Comparison of ENCODE assay signal across 9 cellular contexts in the genomic region with DNA sequence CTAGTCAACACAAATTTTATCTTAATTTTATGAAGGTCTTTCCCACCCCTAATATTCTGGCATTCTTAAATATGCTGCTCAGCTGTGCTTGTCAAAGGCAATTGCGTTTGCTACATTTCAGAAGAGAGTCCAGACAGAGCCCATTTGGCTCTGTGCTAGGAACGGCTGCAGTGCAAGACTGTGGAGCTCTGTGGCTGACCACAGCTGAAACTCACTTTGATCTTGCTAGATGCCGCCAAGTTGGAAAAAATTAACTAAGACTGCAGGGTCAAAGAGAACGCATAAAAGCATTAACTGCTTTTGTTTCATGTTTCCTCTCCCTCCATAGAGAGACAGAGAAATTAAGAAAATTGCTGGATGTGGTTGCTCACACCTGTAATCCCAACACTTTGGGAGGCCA. TPM values are rescaled to one million over a fixed set of nuclear protein-coding genes. Genes with fewer than 3 reads are reported as not detected.
DNase-seq lines count a peak whose midpoint lies in the region; ATAC-seq and TF ChIP-seq lines count a peak whose summit lies in the region.
"Had no signal": no experiment of that assay in that cellular context is flagged by ENCODE, and none has a peak within 500 bp of the region (broad histone marks: within the 10 kb centered on the region; RNA-seq: fewer than 3 reads in every experiment).

No MANE protein-coding gene starts in this region.

- ATAC-seq in activated B cell treated with CpG ODN at 0.5 μM for 24 hours (ENCODE audit: low read depth) (no peak), GM18867 (IDR thresholded peaks at IDR 0.05; ENCODE audit: unreplicated experiment) (no peak)

- TF ChIP-seq EP300 in transverse colon (IDR thresholded peaks at IDR 0.05; ENCODE audit: low read depth) = no peak

- in situ Hi-C loops in transverse colon (cut with MboI; ENCODE audit: low pct_ligation_motif_present in 1 of 4, low pct_unique_long_range_greater_than_20kb in 1 of 4, low sequenced_read_pairs in 3 of 4) = no loop called here

- DNase-seq in activated gamma-delta T cell treated with Interleukin-2 at 50 U/mL for 16 hours = peak; percentile 22
- DNase-seq in activated gamma-delta T cell (lab: John Stamatoyannopoulos, UW) = no peak
- DNase-seq in activated B cell treated with CpG ODN at 0.5 μM for 24 hours = no peak
- no peak for DNase-seq in hepatocyte (ENCODE audit: low spot score)
- DNase-seq in transverse colon = no peak
- DNase-seq in cerebellar cortex (ENCODE audit: low spot score) = no peak
- no peak for DNase-seq in inferior parietal cortex (ENCODE audit: extremely low spot score)
- DNase-seq: NCI-H1105 had no signal

- peak overlapping the region; percentile 94 for H3K27ac Mint-ChIP-seq in activated B cell treated with CpG ODN at 0.5 μM for 24 hours

- H2AFZ ChIP-seq in hepatocyte = no peak overlapping the region

- POLR2A ChIA-PET in activated B cell treated with CpG ODN at 0.5 μM for 24 hours (lab: Charles Lee) = interaction anchor here (0.6 to 1.6 kb wide), 3 partner anchors 7 to 1009 kb away, joined by 3 to 10 read pairs (median 4); partner anchors contain the start of gene PPP1R2

- TF ChIP-seq POLR2A in transverse colon (IDR thresholded peaks at IDR 0.05) = no peak

- peak overlapping the region; percentile 31 for H3K4me2 ChIP-seq in hepatocyte

- H3K4me3 ChIP-seq in hepatocyte (no peak overlapping the region), transverse colon (no peak overlapping the region)

- no peaks in the 10 kb centered on the region for H3K79me2 ChIP-seq in hepatocyte

- H3K27ac ChIP-seq in hepatocyte (peak overlapping the region; percentile 21), transverse colon (peak overlapping the region; percentile 38 to 71 (median 65))

- TF ChIP-seq CTCF in activated B cell treated with CpG ODN at 0.5 μM for 24 hours (IDR thresholded peaks at IDR 0.05) (no peak), hepatocyte (IDR thresholded peaks at IDR 0.05; ENCODE audit: poor library complexity) (no peak), transverse colon (IDR thresholded peaks at IDR 0.05) (no peak)

- no peaks in the 10 kb centered on the region for H3K9me3 Mint-ChIP-seq in activated B cell treated with CpG ODN at 0.5 μM for 24 hours

- H3K9me3 ChIP-seq in hepatocyte (ENCODE audit: low read depth) = no peaks in the 10 kb centered on the region
- no peaks in the 10 kb centered on the region for H3K9me3 ChIP-seq in transverse colon

- H3K9me2 ChIP-seq in hepatocyte (replicated peaks; ENCODE audit: insufficient read depth) = no peaks in the 10 kb centered on the region

- peak overlapping the region; percentile 56 for H3K4me3 Mint-ChIP-seq in activated B cell treated with CpG ODN at 0.5 μM for 24 hours

- peaks cover 29% of the 10 kb centered on the region for H3K4me1 ChIP-seq in hepatocyte (ENCODE audit: insufficient read depth)
- peaks cover 15 to 56% (median 38%) of the 10 kb centered on the region in 4 donors for H3K4me1 ChIP-seq in transverse colon

- WGBS in hepatocyte (ENCODE audit: low lambda C conversion rate, missing lambda C conversion rate) = 22% methylated on average over 4 of the region's 4 CpGs
- 27 to 59% methylated on average over 3 to 4 of the region's 4 CpGs for WGBS in transverse colon (ENCODE audit: low coverage in 1 of 2), 2 donors

- intact Hi-C loops in activated B cell treated with CpG ODN at 0.5 μM for 24 hours (cut with micrococcal nuclease) = no loop called here
- intact Hi-C loops in transverse colon (cut with DNase I; ENCODE audit: low total_unique reads) = no loop called here

- H4K20me1 ChIP-seq in hepatocyte (ENCODE audit: insufficient read depth, poor library complexity, severe bottlenecking) = no peaks in the 10 kb centered on the region

- no peaks in the 10 kb centered on the region for H3K36me3 Mint-ChIP-seq in activated B cell treated with CpG ODN at 0.5 μM for 24 hours (ENCODE audit: low read depth)

- H3K4me1 Mint-ChIP-seq in activated B cell treated with CpG ODN at 0.5 μM for 24 hours = peaks cover 52% of the 10 kb centered on the region

- CTCF ChIA-PET in activated B cell treated with CpG ODN at 0.5 μM for 24 hours (lab: Charles Lee) = interaction anchor here (1.3 kb wide), 2 partner anchors 280 to 310 kb away, joined by 3 to 5 read pairs; partner anchors contain the start of gene XXYLT1

- no peaks in the 10 kb centered on the region for H3K36me3 ChIP-seq in hepatocyte (replicated peaks; ENCODE audit: insufficient read depth, low read depth)
- H3K36me3 ChIP-seq in transverse colon = no peaks in the 10 kb centered on the region

- no peaks in the 10 kb centered on the region for H3K27me3 Mint-ChIP-seq in activated B cell treated with CpG ODN at 0.5 μM for 24 hours

- H3K27me3 ChIP-seq in hepatocyte = no peaks in the 10 kb centered on the region
- no peaks in the 10 kb centered on the region for H3K27me3 ChIP-seq in transverse colon

RNA-seq across cellular contexts. Expression of gene PPP1R2, which starts 7.6 kb away (rescaled TPM):
- 62.5 and 64.1 TPM in 2 replicates for total RNA-seq in activated B cell treated with CpG ODN at 0.5 μM for 24 hours
- total RNA-seq in hepatocyte = 53.4 and 77.6 TPM in 2 replicates
- 38.1 and 49.1 TPM in 2 replicates for polyA plus RNA-seq in hepatocyte
- 100 to 1,000 TPM in 1 of 4 donors, 10 to 100 TPM in 3; 50.7 to 143 (median 59.4) TPM for total RNA-seq in transverse colon

RNA-seq across cellular contexts. Expression of gene APOD, which starts 33.0 kb away (rescaled TPM):
- total RNA-seq in activated B cell treated with CpG ODN at 0.5 μM for 24 hours (0.20 and 0.35 TPM in 2 replicates), hepatocyte (9.6 and 11.2 TPM in 2 replicates), transverse colon (100 to 1,000 TPM in 1 of 4 donors, 10 to 100 TPM in 2, 1 to 10 TPM in 1; 3.4 to 118 (median 46.1) TPM)
- 27.9 and 32.9 TPM in 2 replicates for polyA plus RNA-seq in hepatocyte
